In the genomic region with DNA sequence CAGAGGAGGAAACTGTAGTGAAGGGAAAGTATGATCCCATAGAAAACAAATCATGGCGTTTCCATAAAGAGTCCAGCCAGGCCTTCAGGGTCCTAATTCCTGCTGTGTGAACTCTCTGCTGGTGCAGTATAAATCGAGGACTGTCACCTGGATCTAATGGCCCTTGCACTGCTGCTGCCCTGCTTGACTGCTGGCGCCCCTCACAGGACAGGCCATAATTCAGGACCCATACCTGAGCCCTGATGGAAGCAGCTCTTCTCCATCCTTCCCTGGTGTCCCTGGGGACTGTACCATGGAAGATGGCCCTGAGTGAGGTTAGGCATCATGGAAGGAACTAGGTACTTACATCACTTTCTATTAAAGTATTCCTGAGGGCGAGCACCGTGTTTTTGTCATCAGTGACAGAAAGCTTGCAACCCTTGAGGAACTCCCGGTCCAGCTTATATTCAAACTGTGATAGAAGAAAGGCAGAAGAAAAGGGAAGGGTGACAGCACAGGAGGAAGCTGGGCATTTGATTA, we compare ENCODE assay signal across 17 cellular contexts.
DNase-seq lines count a peak whose midpoint lies in the region; ATAC-seq, FAIRE-seq and TF ChIP-seq lines count a peak whose summit lies in the region.
"Had no signal": no experiment of that assay in that cellular context is flagged by ENCODE, and none has a peak within 500 bp of the region (broad histone marks: within the 10 kb centered on the region; RNA-seq: fewer than 3 reads in every experiment).

No MANE protein-coding gene starts in this region.

- no peaks in the 10 kb centered on the region for H3F3A ChIP-seq in GM23338 (replicated peaks; ENCODE audit: low read depth)

- POLR2A ChIA-PET in K562 (lab: Yijun Ruan, JAX): no interaction called here

- CTCF ChIA-PET in K562 (lab: Yijun Ruan, JAX; ENCODE audit: low intra/inter-chr PET ratio): no interaction called here

- H2AFZ ChIP-seq in GM23338 (no peak overlapping the region), K562 (ENCODE audit: low read depth, low read length) (no peak overlapping the region)

- peaks cover 4% of the 10 kb centered on the region; the same call in 1 of the 2 replicates for H3K9me2 ChIP-seq in GM23338 (ENCODE audit: insufficient read depth)

- H3K79me2 ChIP-seq in GM23338 (replicated peaks; ENCODE audit: insufficient read depth): no peaks in the 10 kb centered on the region
- no peaks in the 10 kb centered on the region for H3K79me2 ChIP-seq in K562 (ENCODE audit: control insufficient read depth, insufficient read depth, low read length)

- H3K36me3 ChIP-seq in GM23338 (ENCODE audit: insufficient read depth) (no peaks in the 10 kb centered on the region), K562 (ENCODE audit: control insufficient read depth, insufficient read depth, low read length) (no peaks in the 10 kb centered on the region), iPS DF 6.9 (ENCODE audit: control insufficient read depth, insufficient read depth, low read length) (no peaks in the 10 kb centered on the region), psoas muscle (ENCODE audit: insufficient read depth in 1 of 2, low read depth in 1 of 2) (peaks cover 6 to 100% of the 10 kb centered on the region in 2 donors), aorta (ENCODE audit: control insufficient read depth in 1 of 2, insufficient read depth in 2 of 2, low read length in 1 of 2) (peaks cover 2 to 4% of the 10 kb centered on the region in 2 donors)
- H3K36me3 ChIP-seq: BE2C had no signal

- H3K27me3 ChIP-seq in GM23338 (ENCODE audit: insufficient read depth) (no peaks in the 10 kb centered on the region), K562 (ENCODE audit: control insufficient read depth in 2 of 2, insufficient read depth in 2 of 2, low read length in 2 of 2) (no peaks in the 10 kb centered on the region), iPS DF 6.9 (ENCODE audit: control insufficient read depth, insufficient read depth, low read length) (no peaks in the 10 kb centered on the region), psoas muscle (ENCODE audit: insufficient read depth in 3 of 3, low read length in 2 of 3) (no peaks in the 10 kb centered on the region), aorta (ENCODE audit: control insufficient read depth in 1 of 2, insufficient read depth in 2 of 2, low read length in 1 of 2) (no peaks in the 10 kb centered on the region)
- H3K27me3 ChIP-seq: BE2C had no signal

- no peak overlapping the region for H3K4me3 Mint-ChIP-seq in GM23338
- H3K4me3 Mint-ChIP-seq: CD4-positive, alpha-beta memory T cell had no signal

- TF ChIP-seq POLR2A in K562 (conservative IDR thresholded peaks at IDR 0.05): no peak

- H3K27me3 Mint-ChIP-seq in GM23338 (ENCODE audit: insufficient read depth, low read depth, poor library complexity): no peaks in the 10 kb centered on the region
- H3K27me3 Mint-ChIP-seq: CD4-positive, alpha-beta memory T cell had no signal

- H4K20me1 ChIP-seq in GM23338 (replicated peaks; ENCODE audit: insufficient read depth): no peaks in the 10 kb centered on the region
- H4K20me1 ChIP-seq in K562 (replicated peaks; ENCODE audit: control insufficient read depth, insufficient read depth, low read length): no peaks in the 10 kb centered on the region

- TF ChIP-seq RAD21 in K562 (CRISPR knock-in tag; conservative IDR thresholded peaks at IDR 0.05 in 1 of 2, IDR thresholded peaks at IDR 0.05 in 1 of 2): peak in 1 of 2 experiments; percentile 30; a peak in 1 of 4 replicates

- no TSS peak for BruUV-seq in K562 (replicated peaks; lab: Mats Ljungman, UMichigan)

- no peaks in the 10 kb centered on the region for H3K9me3 Mint-ChIP-seq in GM23338
- H3K9me3 Mint-ChIP-seq: CD4-positive, alpha-beta memory T cell had no signal

- WGBS in K562 (ENCODE audit: insufficient coverage, low coverage, missing lambda C conversion rate): 15% methylated on average over 6 of the region's 6 CpGs
- WGBS in iPS DF 6.9 (ENCODE audit: insufficient coverage, insufficient read length): no CpG with 5 or more reads among the region's 6 CpGs
- 71 to 82% (median 73%) methylated on average over 6 of the region's 6 CpGs for WGBS in psoas muscle, 3 donors
- WGBS in aorta, 2 donors: 92% methylated on average over 6 of the region's 6 CpGs

- no peaks in the 10 kb centered on the region for H3K9me1 ChIP-seq in K562 (ENCODE audit: control insufficient read depth, insufficient read depth, low read length)

- DNase-seq in GM23338 (ENCODE audit: low spot score): peak; percentile 19
- DNase-seq in K562 (ENCODE audit: extremely low read depth in 1 of 4, low spot score in 3 of 4): no peak
- peak; percentile 7 for DNase-seq in iPS DF 6.9 (ENCODE audit: low read depth, low spot score)
- DNase-seq in psoas muscle: no peak
- DNase-seq in Right ventricle myocardium superior: no peak
- no peak for DNase-seq in stimulated activated CD4-positive, alpha-beta T cell treated with anti-CD3 and anti-CD28 coated beads, Interleukin-4, amount 100 ng/mL, for 24 hours
- DNase-seq in aorta: no peak
- DNase-seq: ACHN; BE2C; CD4-positive, alpha-beta memory T cell; H7 had no signal

- H3K9me3 ChIP-seq in K562 (replicated peaks; ENCODE audit: control insufficient read depth, insufficient read depth, low read depth, low read length) (no peaks in the 10 kb centered on the region), iPS DF 6.9 (ENCODE audit: control insufficient read depth, insufficient read depth, low read length) (no peaks in the 10 kb centered on the region), psoas muscle (no peaks in the 10 kb centered on the region), aorta (ENCODE audit: control insufficient read depth, low read length) (no peaks in the 10 kb centered on the region)
- H3K9me3 ChIP-seq: BE2C had no signal

- no peaks in the 10 kb centered on the region; the same call in 1 of the 3 replicates for H3K4me1 Mint-ChIP-seq in GM23338
- H3K4me1 Mint-ChIP-seq: CD4-positive, alpha-beta memory T cell had no signal

- H3K4me1 ChIP-seq in GM23338 (ENCODE audit: insufficient read depth) (no peaks in the 10 kb centered on the region), K562 (replicated peaks in 1 of 2; ENCODE audit: control insufficient read depth in 2 of 2, insufficient read depth in 2 of 2, low read length in 2 of 2) (no peaks in the 10 kb centered on the region), iPS DF 6.9 (ENCODE audit: control insufficient read depth, insufficient read depth, low read length) (no peaks in the 10 kb centered on the region), psoas muscle (no peaks in the 10 kb centered on the region), aorta (ENCODE audit: control insufficient read depth in 1 of 2, insufficient read depth in 2 of 2, low read length in 2 of 2) (no peaks in the 10 kb centered on the region)
- H3K4me1 ChIP-seq: BE2C had no signal

- peak; percentile 23 to 71 for TF ChIP-seq CTCF in GM23338 (conservative IDR thresholded peaks at IDR 0.05; ENCODE audit: low read depth in 2 of 2)
- TF ChIP-seq CTCF in K562 (IDR thresholded peaks at IDR 0.05 in 2 of 3, conservative IDR thresholded peaks at IDR 0.05 in 1 of 3; ENCODE audit: insufficient read depth in 2 of 3, low read depth in 1 of 3, low read length in 3 of 3): peak in 2 of 3 experiments; percentile 15; a peak in 1 of 6 replicates
- TF ChIP-seq CTCF in psoas muscle (IDR thresholded peaks at IDR 0.05): no peak

- H3K36me3 Mint-ChIP-seq in GM23338 (ENCODE audit: low read depth): no peaks in the 10 kb centered on the region

- H3K9ac ChIP-seq in K562 (ENCODE audit: insufficient read depth in 1 of 2, low read depth in 2 of 2, low read length in 2 of 2): no peak overlapping the region

- intact Hi-C loops in K562 (cut with micrococcal nuclease) (no loop called here), psoas muscle (cut with DNase I) (no loop called here), Right ventricle myocardium superior (cut with DNase I) (no loop called here), aorta (cut with DNase I) (no loop called here)

- H3K27ac Mint-ChIP-seq in GM23338: no peak overlapping the region
- H3K27ac Mint-ChIP-seq: CD4-positive, alpha-beta memory T cell had no signal

- in situ Hi-C loops in K562 (cut with MboI): no loop called here

- TF ChIP-seq EP300 in K562 (IDR thresholded peaks at IDR 0.05; ENCODE audit: low read length): no peak

- FAIRE-seq in K562 (lab: Jason Lieb, UNC): no peak
- FAIRE-seq: GM12878, GM18507, HepG2, HTR-8/SVneo had no signal

- peak; percentile 65 for ATAC-seq in GM23338
- ATAC-seq in K562: peak; percentile 68
- peak in 3 of 4 donors; percentile 9 to 20 (median 9) for ATAC-seq in psoas muscle
- no peak for ATAC-seq in Right ventricle myocardium superior (ENCODE audit: poor library complexity)
- no peak for ATAC-seq in GM18511 (IDR thresholded peaks at IDR 0.05; ENCODE audit: unreplicated experiment)
- ATAC-seq in aorta (ENCODE audit: low FRiP score): no peak
- ATAC-seq: HepG2 had no signal

- H3K4me3 ChIP-seq in GM23338 (no peak overlapping the region), K562 (no peak overlapping the region), iPS DF 6.9 (ENCODE audit: low read length) (no peak overlapping the region), psoas muscle (no peak overlapping the region), aorta (ENCODE audit: low read length in 2 of 2) (no peak overlapping the region)
- H3K4me3 ChIP-seq: GM12878 had no signal

- H3K27ac ChIP-seq in GM23338 (ENCODE audit: low read depth) (no peak overlapping the region), K562 (ENCODE audit: extremely low read depth, low read depth, low read length) (no peak overlapping the region), iPS DF 6.9 (ENCODE audit: low read length) (no peak overlapping the region), psoas muscle (peak overlapping the region; percentile 48), aorta (ENCODE audit: low read depth in 1 of 2, low read length in 2 of 2) (no peak overlapping the region)
- H3K27ac ChIP-seq: C4-2B had no signal

- H3K4me2 ChIP-seq in GM23338 (no peak overlapping the region), K562 (ENCODE audit: insufficient read depth, low read length) (no peak overlapping the region)

TF ChIP-seq in GM23338, 12 proteins besides CTCF, POLR2A, EP300 and RAD21 (continues in another document):
- TF ChIP-seq ZNF114 (CRISPR knock-in tag; IDR thresholded peaks at IDR 0.05): no peak

TF ChIP-seq in K562, 482 proteins besides CTCF, POLR2A, EP300 and RAD21:
- no peak for TF ChIP-seq ZFPM2 (CRISPR knock-in tag; IDR thresholded peaks at IDR 0.05)

Comparison
In these comparisons a context has a peak if more than half of its experiments do, and no peak if none do; other contexts are left out.
1. ATAC-seq: peak in GM23338 (single experiment), K562 (single experiment) and psoas muscle (3 of 4); none in Right ventricle myocardium superior (single experiment), GM18511 (single experiment) and aorta (single experiment).
2. DNase-seq: peak in GM23338 (single experiment) and iPS DF 6.9 (single experiment); none in K562 (0 of 4), psoas muscle (0 of 2), Right ventricle myocardium superior (single experiment), stimulated activated CD4-positive, alpha-beta T cell treated with anti-CD3 and anti-CD28 coated beads, Interleukin-4, amount 100 ng/mL, for 24 hours (single experiment) and aorta (0 of 2).